In genomic region chr7:29642494-29643155, GRCh38 we compare ENCODE assay signal across 2 cellular contexts.
TF ChIP-seq lines count a peak whose summit lies in the region.

No MANE protein-coding gene starts in this region.

TF ChIP-seq in HCT116, 20 proteins besides CTCF, POLR2A, EP300 and RAD21 (continued from another document):
- TF ChIP-seq MAX (IDR thresholded peaks at IDR 0.05) (no peak), CBX3 (IDR thresholded peaks at IDR 0.05; ENCODE audit: low read depth) (no peak)

TF ChIP-seq in K562, 482 proteins besides CTCF, POLR2A, EP300 and RAD21 (continued from another document):
- TF ChIP-seq ZKSCAN1 (IDR thresholded peaks at IDR 0.05; ENCODE audit: low read depth, low read length), result no peak
- peak; percentile 82 for TF ChIP-seq ZNF316 (IDR thresholded peaks at IDR 0.05)
- peak; percentile 70 for TF ChIP-seq ATF3 (IDR thresholded peaks at IDR 0.05)
- TF ChIP-seq ATF3 (CRISPR knock-in tag; conservative IDR thresholded peaks at IDR 0.05), result no peak
- peak; percentile 69 for TF ChIP-seq FOSL1 (tag; conservative IDR thresholded peaks at IDR 0.05)
- peak; percentile 61 for TF ChIP-seq MAFG (tag; conservative IDR thresholded peaks at IDR 0.05)
- TF ChIP-seq JUND (IDR thresholded peaks at IDR 0.05; ENCODE audit: borderline replicate concordance, low read depth, low read length), result peak; percentile 73; the same call in 1 of the 2 replicates
- TF ChIP-seq JUND (tag; IDR thresholded peaks at IDR 0.05; ENCODE audit: borderline replicate concordance, low read depth, low read length), result peak; percentile 35; the same call in 1 of the 3 replicates
